Comparison of ENCODE assay signal across 9 cellular contexts in the genomic region with DNA sequence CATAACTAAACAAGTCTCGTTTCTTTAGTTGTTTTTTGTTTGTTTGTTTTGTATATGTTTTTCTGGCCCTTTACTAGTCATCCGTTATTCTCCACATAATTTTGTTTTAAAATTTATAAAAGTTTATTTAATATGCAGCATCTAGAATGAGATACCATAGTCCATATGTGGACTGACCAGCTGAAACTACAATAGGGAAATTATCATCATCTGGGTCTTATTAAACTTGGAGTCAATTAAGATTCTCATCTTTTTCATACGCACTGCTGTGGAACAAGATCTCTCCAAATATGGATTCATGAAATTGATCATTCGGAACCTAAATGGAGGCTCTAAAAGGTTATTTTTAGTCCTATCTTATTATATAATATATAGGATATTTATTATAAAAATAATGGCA.
"Had no signal": no experiment of that assay in that cellular context is flagged by ENCODE, and none has a peak within 500 bp of the region (broad histone marks: within the 10 kb centered on the region; RNA-seq: fewer than 3 reads in every experiment).

No MANE protein-coding gene starts in this region.

- H3K36me3 ChIP-seq: HAP-1 had no signal

- H3K4me3 ChIP-seq: GM23248, GM23338, HAP-1 had no signal

- H3K9me3 ChIP-seq: HAP-1 had no signal

- H3K4me2 ChIP-seq: GM23338 had no signal

- H3K4me1 ChIP-seq: HAP-1 had no signal

- FAIRE-seq: H54 had no signal

- H2AFZ ChIP-seq: GM23248, GM23338 had no signal

- H3K4me3 Mint-ChIP-seq: GM23338, H9, HFFc6 had no signal

- H3K9me3 Mint-ChIP-seq: GM23338, H9, HFFc6 had no signal

- H3K9ac ChIP-seq: GM23248 had no signal

- H3K27ac ChIP-seq: GM23248 had no signal

- DNase-seq: GM23248, GOT3, H7, H9, HCEC 1CT, HFFc6 had no signal

- H3K27ac Mint-ChIP-seq: GM23338, H9, HFFc6 had no signal
